Comparison of ENCODE assay signal across 23 cellular contexts in genomic region chr2:74375838-74376237, GRCh38. TPM values are rescaled to one million over a fixed set of nuclear protein-coding genes. Genes with fewer than 3 reads are reported as not detected.
DNase-seq lines count a peak whose midpoint lies in the region; ATAC-seq, FAIRE-seq and TF ChIP-seq lines count a peak whose summit lies in the region.
"Had no signal": no experiment of that assay in that cellular context is flagged by ENCODE, and none has a peak within 500 bp of the region (broad histone marks: within the 10 kb centered on the region; RNA-seq: fewer than 3 reads in every experiment).

No MANE protein-coding gene starts in this region.

- peaks cover 44% of the 10 kb centered on the region for H3K4me1 Mint-ChIP-seq in neural progenitor cell
- peaks cover 20% of the 10 kb centered on the region for H3K4me1 Mint-ChIP-seq in CD4-positive, alpha-beta T cell (ENCODE audit: low read depth)

- peaks cover 9 to 15% of the 10 kb centered on the region in 2 experiments; a peak in 3 of 4 replicates for H3K36me3 ChIP-seq in GM12878 (ENCODE audit: control insufficient read depth in 2 of 2, insufficient read depth in 2 of 2, low read length in 1 of 2)
- H3K36me3 ChIP-seq in neural progenitor cell: no peaks in the 10 kb centered on the region
- H3K36me3 ChIP-seq in SJCRH30: peaks cover 9% of the 10 kb centered on the region

- H3K27me3 ChIP-seq in GM12878 (replicated peaks in 1 of 2; ENCODE audit: control insufficient read depth in 2 of 2, insufficient read depth in 2 of 2, low read length in 1 of 2) (no peaks in the 10 kb centered on the region), neural progenitor cell (no peaks in the 10 kb centered on the region), SJCRH30 (no peaks in the 10 kb centered on the region)
- H3K27me3 ChIP-seq in CD4-positive, alpha-beta T cell (ENCODE audit: control insufficient read depth, insufficient read depth, low read length): no peaks in the 10 kb centered on the region
- H3K27me3 ChIP-seq: left lung, MG63, neutrophil had no signal

- in situ Hi-C loops in GM12878 (cut with MboI): no loop called here

- intact Hi-C loops in GM12878 (cut with micrococcal nuclease; ENCODE audit: unreplicated experiment): no loop called here
- intact Hi-C loops in CD4-positive, alpha-beta T cell (cut with DNase I, micrococcal nuclease): no loop called here

- H2AFZ ChIP-seq in GM12878 (ENCODE audit: control insufficient read depth, low read depth, low read length): no peak overlapping the region
- no peak overlapping the region for H2AFZ ChIP-seq in neural progenitor cell (replicated peaks)

- FAIRE-seq in GM12891 (lab: Jason Lieb, UNC): no peak
- no peak for FAIRE-seq in GM12878 (lab: Jason Lieb, UNC)
- FAIRE-seq: endothelial cell of umbilical vein, H1 had no signal

- H3K4me3 ChIP-seq in GM12878: no peak overlapping the region
- H3K4me3 ChIP-seq in neural progenitor cell: no peak overlapping the region
- no peak overlapping the region for H3K4me3 ChIP-seq in SJCRH30
- H3K4me3 ChIP-seq: left lung, MG63, psoas muscle had no signal

- no peaks in the 10 kb centered on the region; the same call in 1 of the 2 replicates for H3K4me1 ChIP-seq in GM12878 (ENCODE audit: control insufficient read depth, insufficient read depth, low read length)
- H3K4me1 ChIP-seq in neural progenitor cell: peaks cover 48% of the 10 kb centered on the region
- H3K4me1 ChIP-seq in SJCRH30: no peaks in the 10 kb centered on the region; the same call in 1 of the 2 replicates

- H3K9me3 ChIP-seq in GM12878 (replicated peaks; ENCODE audit: control insufficient read depth, insufficient read depth, low read length) (no peaks in the 10 kb centered on the region), neural progenitor cell (ENCODE audit: low read depth) (no peaks in the 10 kb centered on the region), SJCRH30 (replicated peaks) (no peaks in the 10 kb centered on the region)
- H3K9me3 ChIP-seq in CD4-positive, alpha-beta T cell (ENCODE audit: control insufficient read depth, low read length): no peaks in the 10 kb centered on the region
- H3K9me3 ChIP-seq: left lung, MG63, neutrophil, psoas muscle had no signal

- H3K27ac Mint-ChIP-seq in neural progenitor cell: peak overlapping the region; percentile 37
- no peak overlapping the region for H3K27ac Mint-ChIP-seq in CD4-positive, alpha-beta T cell
- H3K27ac Mint-ChIP-seq: activated naive CD8-positive, alpha-beta T cell had no signal

- H3K27me3 Mint-ChIP-seq in neural progenitor cell (ENCODE audit: insufficient read depth, low read depth): no peaks in the 10 kb centered on the region
- no peaks in the 10 kb centered on the region for H3K27me3 Mint-ChIP-seq in CD4-positive, alpha-beta T cell
- H3K27me3 Mint-ChIP-seq: activated naive CD8-positive, alpha-beta T cell had no signal

- H3K4me3 Mint-ChIP-seq in neural progenitor cell: peak overlapping the region; percentile 65
- H3K4me3 Mint-ChIP-seq in CD4-positive, alpha-beta T cell: no peak overlapping the region
- H3K4me3 Mint-ChIP-seq: activated naive CD8-positive, alpha-beta T cell had no signal

- peaks cover 9% of the 10 kb centered on the region for H3K79me2 ChIP-seq in GM12878 (ENCODE audit: control insufficient read depth, insufficient read depth, low read length)
- H3K79me2 ChIP-seq in neural progenitor cell (ENCODE audit: low read depth): peaks cover 64% of the 10 kb centered on the region

- POLR2A ChIA-PET in GM12878 (lab: Charles Lee): no interaction called here
- POLR2A ChIA-PET in CD4-positive, alpha-beta T cell (lab: Charles Lee): no interaction called here

- H3K9ac ChIP-seq in GM12878 (ENCODE audit: control insufficient read depth, insufficient read depth, low read length) (no peak overlapping the region), neural progenitor cell (no peak overlapping the region)

- SMC1A ChIA-PET in GM12878 (lab: Charles Lee; ENCODE audit: uncharacterized antibody, unreplicated experiment): no interaction called here

- no peak for ATAC-seq in GM12878
- no peak for ATAC-seq in CD4-positive, alpha-beta T cell (ENCODE audit: poor library complexity)
- ATAC-seq in GM21360 (IDR thresholded peaks at IDR 0.05; ENCODE audit: unreplicated experiment): no peak
- ATAC-seq: left lung, psoas muscle had no signal

- H4K20me1 ChIP-seq in GM12878 (ENCODE audit: control insufficient read depth, insufficient read depth) (peaks cover 7% of the 10 kb centered on the region; the same call in 1 of the 2 replicates), neural progenitor cell (ENCODE audit: low read depth) (peaks cover 49% of the 10 kb centered on the region)

- no peaks in the 10 kb centered on the region for H3K9me3 Mint-ChIP-seq in neural progenitor cell
- H3K9me3 Mint-ChIP-seq in CD4-positive, alpha-beta T cell: no peaks in the 10 kb centered on the region

- no peak for TF ChIP-seq CTCF in GM12878 (IDR thresholded peaks at IDR 0.05 in 2 of 3, conservative IDR thresholded peaks at IDR 0.05 in 1 of 3; ENCODE audit: control insufficient read depth in 2 of 3, extremely low read depth in 1 of 3, insufficient read depth in 1 of 3, low read depth in 3 of 3, low read length in 3 of 3)
- TF ChIP-seq CTCF in neural progenitor cell (IDR thresholded peaks at IDR 0.05): no peak
- TF ChIP-seq CTCF in CD4-positive, alpha-beta T cell (IDR thresholded peaks at IDR 0.05): no peak

- 50% methylated on average over 2 of the region's 2 CpGs for WGBS in GM12878 (ENCODE audit: insufficient coverage, insufficient replicate concordance, low lambda C conversion rate, missing lambda C conversion rate)

- BruUV-seq in GM12878 (replicated peaks; lab: Mats Ljungman, UMichigan): no TSS peak

- CTCF ChIA-PET in GM12878 (lab: Yijun Ruan, JAX): no interaction called here
- CTCF ChIA-PET in CD4-positive, alpha-beta T cell (lab: Charles Lee): no interaction called here

- TF ChIP-seq RAD21 in GM12878 (IDR thresholded peaks at IDR 0.05; ENCODE audit: insufficient read depth, low read depth, low read length): no peak

- TF ChIP-seq EP300 in GM12878 (IDR thresholded peaks at IDR 0.05; ENCODE audit: borderline replicate concordance in 1 of 2, control insufficient read depth in 1 of 2, low read depth in 2 of 2, low read length in 2 of 2): no peak

- H3K4me2 ChIP-seq in GM12878 (ENCODE audit: control insufficient read depth, insufficient read depth): no peak overlapping the region
- no peak overlapping the region for H3K4me2 ChIP-seq in neural progenitor cell

- DNase-seq in GM12891 (ENCODE audit: insufficient read length, low spot score): no peak
- peak; percentile 63 for DNase-seq in MV-4-11 (lab: John Stamatoyannopoulos, UW)
- no peak for DNase-seq in GM12878 (ENCODE audit: low read depth, low spot score)
- DNase-seq in neural progenitor cell (ENCODE audit: low spot score): no peak
- DNase-seq in SJCRH30: no peak
- no peak for DNase-seq in CD4-positive, alpha-beta T cell
- DNase-seq: activated CD8-positive, alpha-beta memory T cell treated with anti-CD3 and anti-CD28 coated beads, Interleukin-2, amount 50 U/mL, for 4 hours; aorta; DMS153; left lung; mesendoderm; MG63; NCI-H1436 treated with DMSO at 0.1 percent for 48 hours; NCI-H2107; NCI-H748 treated with DMSO at 0.1 percent for 48 hours; psoas muscle; stimulated activated naive CD4-positive, alpha-beta T cell treated with Interleukin-2 at 50 U/mL for 16 hours had no signal

- RAD21 ChIA-PET in GM12878 (lab: Charles Lee; ENCODE audit: unreplicated experiment): no interaction called here

- H3K36me3 Mint-ChIP-seq in neural progenitor cell: peaks cover 15% of the 10 kb centered on the region
- H3K36me3 Mint-ChIP-seq in CD4-positive, alpha-beta T cell (ENCODE audit: low read depth): peaks cover 59% of the 10 kb centered on the region

- H3K27ac ChIP-seq in GM12878 (ENCODE audit: control insufficient read depth, insufficient read depth) (no peak overlapping the region), neural progenitor cell (no peak overlapping the region), SJCRH30 (no peak overlapping the region)
- H3K27ac ChIP-seq in CD4-positive, alpha-beta T cell (ENCODE audit: low read depth, low read length): no peak overlapping the region
- H3K27ac ChIP-seq: left lung, neutrophil, psoas muscle had no signal

- TF ChIP-seq POLR2A in GM12891 (IDR thresholded peaks at IDR 0.05; ENCODE audit: low read depth, low read length) (no peak), GM12878 (IDR thresholded peaks at IDR 0.05; ENCODE audit: low read depth, low read length) (no peak)

- H3F3A ChIP-seq in neural progenitor cell (ENCODE audit: low read depth): peaks cover 28% of the 10 kb centered on the region

RNA-seq across cellular contexts. Expression of gene DCTN1, which starts 4.3 kb away (rescaled TPM):
- polyA plus RNA-seq in GM12891 (2012; ENCODE audit: low read depth, missing spikeins): 68.2 TPM
- total RNA-seq in GM12878 (2013; cell fraction: nucleolus; rRNA removed): 70.8 and 76.5 TPM in 2 replicates
- 69.5 and 87.1 TPM in 2 replicates for total RNA-seq in GM12878 (2014; rRNA removed)
- total RNA-seq in GM12878 (2014; rRNA removed; fragmentation: Illumina TruSeq; extraction: Trizol): 57.1 and 64.5 TPM in 2 replicates
- 108 and 109 TPM in 2 replicates for total RNA-seq in GM12878 (2021)
- 30.4 TPM for polyA plus RNA-seq in GM12878 (2011; ENCODE audit: low read depth)
- polyA plus RNA-seq in GM12878 (2011; rRNA removed): 36.0 and 49.5 TPM in 2 replicates
- polyA plus RNA-seq in GM12878 (2011; cell fraction: cytosol; rRNA removed): 64.3 and 72.8 TPM in 2 replicates
- polyA plus RNA-seq in GM12878 (2011; cell fraction: nucleus; rRNA removed): 114 and 145 TPM in 2 replicates
- 56.2 and 64.6 TPM in 2 replicates for polyA plus RNA-seq in GM12878 (2012)
- polyA plus RNA-seq in GM12878 (2014; fragmentation: Illumina TruSeq; extraction: Trizol): 26.7 and 64.1 TPM in 2 replicates
- 10 to 100 TPM; 44.1 to 55.6 TPM for polyA plus RNA-seq in GM12878 (2014; fragmentation: Nextera tagmentation; extraction: Ambion mirVana)
- polyA plus RNA-seq in GM12878 (2014; rRNA removed): 65.1 and 81.9 TPM in 2 replicates
- polyA plus RNA-seq in GM12878 (2016; fragmentation: Nextera tagmentation; extraction: Ambion mirVana): 100 to 1,000 TPM; 113 to 116 TPM
- polyA minus RNA-seq in GM12878 (2011; rRNA and poly(A)+ RNA removed): 91.9 and 114 TPM in 2 replicates
- 38.2 and 47.2 TPM in 2 replicates for polyA minus RNA-seq in GM12878 (2011; cell fraction: cytosol; rRNA and poly(A)+ RNA removed)
- 32.4 and 56.3 TPM in 2 replicates for polyA minus RNA-seq in GM12878 (2011; cell fraction: nucleus; rRNA and poly(A)+ RNA removed)
- 100 and 134 TPM in 2 replicates for total RNA-seq in neural progenitor cell (ENCODE audit: low replicate concordance)
- total RNA-seq in SJCRH30 (2014; rRNA removed; shearing (Covaris generic)): 113 TPM in 2 replicates
- 10 to 100 TPM; 51.4 to 60.7 TPM for total RNA-seq in CD4-positive, alpha-beta T cell

RNA-seq across cellular contexts. Expression of gene SLC4A5, which starts 32.6 kb away (rescaled TPM):
- polyA plus RNA-seq in GM12891 (2012; ENCODE audit: low read depth, missing spikeins): 1.1 TPM
- total RNA-seq in GM12878 (2013; cell fraction: nucleolus; rRNA removed): 8.5 TPM in 2 replicates
- total RNA-seq in GM12878 (2014; rRNA removed): 3.0 and 3.4 TPM in 2 replicates
- 1.6 and 2.1 TPM in 2 replicates for total RNA-seq in GM12878 (2014; rRNA removed; fragmentation: Illumina TruSeq; extraction: Trizol)
- 2.3 and 4.4 TPM in 2 replicates for total RNA-seq in GM12878 (2021)
- 1.7 TPM for polyA plus RNA-seq in GM12878 (2011; ENCODE audit: low read depth)
- 0.15 and 0.30 TPM in 2 replicates for polyA plus RNA-seq in GM12878 (2011; rRNA removed)
- polyA plus RNA-seq in GM12878 (2011; cell fraction: cytosol; rRNA removed): 0.15 and 0.51 TPM in 2 replicates
- polyA plus RNA-seq in GM12878 (2011; cell fraction: nucleus; rRNA removed): 1.5 and 1.9 TPM in 2 replicates
- polyA plus RNA-seq in GM12878 (2012): 2.8 and 3.9 TPM in 2 replicates
- 3.9 and 5.3 TPM in 2 replicates for polyA plus RNA-seq in GM12878 (2014; fragmentation: Illumina TruSeq; extraction: Trizol)
- polyA plus RNA-seq in GM12878 (2014; fragmentation: Nextera tagmentation; extraction: Ambion mirVana): 1 to 10 TPM in 1 of 2 experiments, under 1 TPM in 1; 0.47 to 1.2 TPM
- 4.4 and 4.7 TPM in 2 replicates for polyA plus RNA-seq in GM12878 (2014; rRNA removed)
- under 1 TPM; 0.83 to 0.97 TPM for polyA plus RNA-seq in GM12878 (2016; fragmentation: Nextera tagmentation; extraction: Ambion mirVana)
- 0.66 and 0.67 TPM in 2 replicates for polyA minus RNA-seq in GM12878 (2011; rRNA and poly(A)+ RNA removed)
- polyA minus RNA-seq in GM12878 (2011; cell fraction: cytosol; rRNA and poly(A)+ RNA removed): not detected in 2 replicates
- polyA minus RNA-seq in GM12878 (2011; cell fraction: nucleus; rRNA and poly(A)+ RNA removed): 0.97 and 2.0 TPM in 2 replicates
- 1.7 and 2.0 TPM in 2 replicates for total RNA-seq in neural progenitor cell (ENCODE audit: low replicate concordance)
- 0.08 TPM in 1 of 2 replicates, not detected in the other for total RNA-seq in SJCRH30 (2014; rRNA removed; shearing (Covaris generic))
- total RNA-seq in CD4-positive, alpha-beta T cell: 10 to 100 TPM in 1 of 2 experiments, 1 to 10 TPM in 1; 7.8 to 10.4 TPM
- total RNA-seq: RPMI7951 had no signal

RNA-seq across cellular contexts. Expression of gene C2orf81, which starts 45.6 kb away (rescaled TPM):
- 6.7 TPM for polyA plus RNA-seq in GM12891 (2012; ENCODE audit: low read depth, missing spikeins)
- 3.2 and 4.9 TPM in 2 replicates for total RNA-seq in GM12878 (2013; cell fraction: nucleolus; rRNA removed)
- total RNA-seq in GM12878 (2014; rRNA removed): 3.7 and 4.4 TPM in 2 replicates
- 1.3 and 2.0 TPM in 2 replicates for total RNA-seq in GM12878 (2014; rRNA removed; fragmentation: Illumina TruSeq; extraction: Trizol)
- 9.5 and 9.8 TPM in 2 replicates for total RNA-seq in GM12878 (2021)
- polyA plus RNA-seq in GM12878 (2011; ENCODE audit: low read depth): 1.8 TPM
- polyA plus RNA-seq in GM12878 (2011; rRNA removed): 0.81 and 1.1 TPM in 2 replicates
- 2.4 and 2.5 TPM in 2 replicates for polyA plus RNA-seq in GM12878 (2011; cell fraction: cytosol; rRNA removed)
- 2.6 and 3.7 TPM in 2 replicates for polyA plus RNA-seq in GM12878 (2011; cell fraction: nucleus; rRNA removed)
- polyA plus RNA-seq in GM12878 (2012): 4.2 and 5.5 TPM in 2 replicates
- polyA plus RNA-seq in GM12878 (2014; fragmentation: Illumina TruSeq; extraction: Trizol): 0.57 and 1.7 TPM in 2 replicates
- polyA plus RNA-seq in GM12878 (2014; fragmentation: Nextera tagmentation; extraction: Ambion mirVana): under 1 TPM; 0.10 to 0.27 TPM
- polyA plus RNA-seq in GM12878 (2014; rRNA removed): 4.8 and 6.3 TPM in 2 replicates
- polyA plus RNA-seq in GM12878 (2016; fragmentation: Nextera tagmentation; extraction: Ambion mirVana): 1 to 10 TPM; 3.3 to 3.5 TPM
- 0.66 and 2.6 TPM in 2 replicates for polyA minus RNA-seq in GM12878 (2011; rRNA and poly(A)+ RNA removed)
- 1.0 and 1.6 TPM in 2 replicates for polyA minus RNA-seq in GM12878 (2011; cell fraction: cytosol; rRNA and poly(A)+ RNA removed)
- 0.73 and 1.7 TPM in 2 replicates for polyA minus RNA-seq in GM12878 (2011; cell fraction: nucleus; rRNA and poly(A)+ RNA removed)
- 1.8 and 6.0 TPM in 2 replicates for total RNA-seq in neural progenitor cell (ENCODE audit: low replicate concordance)
- 0.43 and 0.48 TPM in 2 replicates for total RNA-seq in SJCRH30 (2014; rRNA removed; shearing (Covaris generic))
- 1 to 10 TPM; 2.9 to 3.4 TPM for total RNA-seq in CD4-positive, alpha-beta T cell

RNA-seq across cellular contexts. Expression of gene WDR54, which starts 45.7 kb away (rescaled TPM):
- 85.4 TPM for polyA plus RNA-seq in GM12891 (2012; ENCODE audit: low read depth, missing spikeins)
- 58.9 and 61.5 TPM in 2 replicates for total RNA-seq in GM12878 (2013; cell fraction: nucleolus; rRNA removed)
- total RNA-seq in GM12878 (2014; rRNA removed): 71.8 and 77.1 TPM in 2 replicates
- total RNA-seq in GM12878 (2014; rRNA removed; fragmentation: Illumina TruSeq; extraction: Trizol): 38.2 and 39.0 TPM in 2 replicates
- 64.8 and 66.0 TPM in 2 replicates for total RNA-seq in GM12878 (2021)
- polyA plus RNA-seq in GM12878 (2011; ENCODE audit: low read depth): 64.2 TPM
- polyA plus RNA-seq in GM12878 (2011; rRNA removed): 72.2 and 116 TPM in 2 replicates
- 215 and 228 TPM in 2 replicates for polyA plus RNA-seq in GM12878 (2011; cell fraction: cytosol; rRNA removed)
- 204 and 286 TPM in 2 replicates for polyA plus RNA-seq in GM12878 (2011; cell fraction: nucleus; rRNA removed)
- polyA plus RNA-seq in GM12878 (2012): 92.9 and 130 TPM in 2 replicates
- 22.3 and 43.0 TPM in 2 replicates for polyA plus RNA-seq in GM12878 (2014; fragmentation: Illumina TruSeq; extraction: Trizol)
- 10 to 100 TPM; 88.7 to 89.5 TPM for polyA plus RNA-seq in GM12878 (2014; fragmentation: Nextera tagmentation; extraction: Ambion mirVana)
- 80.8 and 90.9 TPM in 2 replicates for polyA plus RNA-seq in GM12878 (2014; rRNA removed)
- 100 to 1,000 TPM; 104 to 116 TPM for polyA plus RNA-seq in GM12878 (2016; fragmentation: Nextera tagmentation; extraction: Ambion mirVana)
- 151 and 248 TPM in 2 replicates for polyA minus RNA-seq in GM12878 (2011; rRNA and poly(A)+ RNA removed)
- polyA minus RNA-seq in GM12878 (2011; cell fraction: cytosol; rRNA and poly(A)+ RNA removed): 50.4 and 56.4 TPM in 2 replicates
- polyA minus RNA-seq in GM12878 (2011; cell fraction: nucleus; rRNA and poly(A)+ RNA removed): 41.8 and 61.0 TPM in 2 replicates
- 88.1 and 138 TPM in 2 replicates for total RNA-seq in neural progenitor cell (ENCODE audit: low replicate concordance)
- 28.3 and 33.1 TPM in 2 replicates for total RNA-seq in SJCRH30 (2014; rRNA removed; shearing (Covaris generic))
- total RNA-seq in CD4-positive, alpha-beta T cell: 10 to 100 TPM; 21.7 to 25.1 TPM
